10 cellular contexts compared by ENCODE assay signal in genomic region chr5:22852807-22853670, GRCh38. TPM values are rescaled to one million over a fixed set of nuclear protein-coding genes. Genes with fewer than 3 reads are reported as not detected.
DNase-seq lines count a peak whose midpoint lies in the region; ATAC-seq lines count a peak whose summit lies in the region.
"Had no signal": no experiment of that assay in that cellular context is flagged by ENCODE, and none has a peak within 500 bp of the region (broad histone marks: within the 10 kb centered on the region; RNA-seq: fewer than 3 reads in every experiment).

Gene CDH12, minus strand, starts transcription at chr5:22853344.

- H3K4me1 ChIP-seq in right cardiac atrium (ENCODE audit: control insufficient read depth, insufficient read depth, low read length), result no peaks in the 10 kb centered on the region

- peaks cover 2% of the 10 kb centered on the region for H3K9me3 Mint-ChIP-seq in activated CD4-positive, alpha-beta T cell treated with anti-CD3 and anti-CD28 coated beads for 36 hours (ENCODE audit: low read depth)
- no peaks in the 10 kb centered on the region for H3K9me3 Mint-ChIP-seq in stimulated activated memory B cell treated with anti-CD40 and anti-IgM and Interleukin-4, amounts not matched to agents 10 μg/mL and 1 μg/mL and 100 μg/mL, for 72 hours

- CTCF ChIA-PET in activated CD4-positive, alpha-beta T cell treated with anti-CD3 and anti-CD28 coated beads for 36 hours (lab: Charles Lee), result no interaction called here

- peaks cover 9% of the 10 kb centered on the region for H3K27me3 Mint-ChIP-seq in activated CD4-positive, alpha-beta T cell treated with anti-CD3 and anti-CD28 coated beads for 36 hours
- peaks cover 4% of the 10 kb centered on the region for H3K27me3 Mint-ChIP-seq in stimulated activated memory B cell treated with anti-CD40 and anti-IgM and Interleukin-4, amounts not matched to agents 10 μg/mL and 1 μg/mL and 100 μg/mL, for 72 hours

- no peaks in the 10 kb centered on the region for H3K9me3 ChIP-seq in right cardiac atrium (ENCODE audit: control insufficient read depth, low read length)

- POLR2A ChIA-PET in activated CD4-positive, alpha-beta T cell treated with anti-CD3 and anti-CD28 coated beads for 36 hours (lab: Charles Lee), result no interaction called here

- no peaks in the 10 kb centered on the region for H3K36me3 Mint-ChIP-seq in activated CD4-positive, alpha-beta T cell treated with anti-CD3 and anti-CD28 coated beads for 36 hours (ENCODE audit: low read depth)
- no peaks in the 10 kb centered on the region for H3K36me3 Mint-ChIP-seq in stimulated activated memory B cell treated with anti-CD40 and anti-IgM and Interleukin-4, amounts not matched to agents 10 μg/mL and 1 μg/mL and 100 μg/mL, for 72 hours

- peaks cover 7% of the 10 kb centered on the region for H3K4me1 Mint-ChIP-seq in activated CD4-positive, alpha-beta T cell treated with anti-CD3 and anti-CD28 coated beads for 36 hours
- peaks cover 15% of the 10 kb centered on the region for H3K4me1 Mint-ChIP-seq in stimulated activated memory B cell treated with anti-CD40 and anti-IgM and Interleukin-4, amounts not matched to agents 10 μg/mL and 1 μg/mL and 100 μg/mL, for 72 hours

- DNase-seq in activated CD4-positive, alpha-beta T cell treated with anti-CD3 and anti-CD28 coated beads for 36 hours, result peak; percentile 10
- no peak for DNase-seq in activated CD4-positive, alpha-beta T cell treated with anti-CD3 and anti-CD28 coated beads, Interleukin-2, amount 50 U/mL, for 4 hours
- peak; percentile 6 for DNase-seq in HuH-7 (ENCODE audit: low spot score)
- peak; percentile 11 for DNase-seq in SKM-1 treated with dmso at 0.1 percent for 144 hours (lab: John Stamatoyannopoulos, UW; ENCODE audit: unreplicated experiment)
- peak in 1 of 3 donors; percentile 28 for DNase-seq in right cardiac atrium
- no peak for DNase-seq in KG1 (lab: John Stamatoyannopoulos, UW)

- peak within 1 kb of the TSS; percentile 63 for H3K4me3 Mint-ChIP-seq in activated CD4-positive, alpha-beta T cell treated with anti-CD3 and anti-CD28 coated beads for 36 hours
- H3K4me3 Mint-ChIP-seq in stimulated activated memory B cell treated with anti-CD40 and anti-IgM and Interleukin-4, amounts not matched to agents 10 μg/mL and 1 μg/mL and 100 μg/mL, for 72 hours, result peak within 1 kb of the TSS; percentile 72

- no peaks in the 10 kb centered on the region for H3K27me3 ChIP-seq in right cardiac atrium (ENCODE audit: control insufficient read depth, insufficient read depth)

- no peak for ATAC-seq in activated CD4-positive, alpha-beta T cell treated with anti-CD3 and anti-CD28 coated beads for 36 hours
- ATAC-seq in right cardiac atrium (no peak), HG03460 (IDR thresholded peaks at IDR 0.05; ENCODE audit: unreplicated experiment) (no peak)
- ATAC-seq in stimulated activated memory B cell treated with anti-CD40 and anti-IgM and Interleukin-4, amounts not matched to agents 10 μg/mL and 1 μg/mL and 100 μg/mL, for 72 hours, result peak; percentile 71

- intact Hi-C loops in activated CD4-positive, alpha-beta T cell treated with anti-CD3 and anti-CD28 coated beads for 36 hours (cut with DNase I, micrococcal nuclease), result no loop called here
- intact Hi-C loops in right cardiac atrium (cut with DNase I), result no loop called here

- no peak within 1 kb of the TSS for H3K27ac Mint-ChIP-seq in activated CD4-positive, alpha-beta T cell treated with anti-CD3 and anti-CD28 coated beads for 36 hours
- no peak within 1 kb of the TSS for H3K27ac Mint-ChIP-seq in stimulated activated memory B cell treated with anti-CD40 and anti-IgM and Interleukin-4, amounts not matched to agents 10 μg/mL and 1 μg/mL and 100 μg/mL, for 72 hours

- peak within 1 kb of the TSS; percentile 37 for H3K4me3 ChIP-seq in right cardiac atrium (ENCODE audit: low read length)

- WGBS in right cardiac atrium, result 2% methylated on average over 31 of the region's 31 CpGs

- no peak within 1 kb of the TSS for H3K27ac ChIP-seq in right cardiac atrium (ENCODE audit: low read length)
- H3K27ac ChIP-seq: C4-2B had no signal

RNA-seq across cellular contexts. Expression of gene CDH12, which starts in this region (rescaled TPM):
- total RNA-seq in activated CD4-positive, alpha-beta T cell treated with anti-CD3 and anti-CD28 coated beads for 36 hours, result not detected
- not detected for total RNA-seq in right cardiac atrium
- not detected for polyA plus RNA-seq in right cardiac atrium
- total RNA-seq: pulmonary artery endothelial cell had no signal

Comparison
In these comparisons a context has a peak if more than half of its experiments do, and no peak if none do; other contexts are left out.
1. Peak in DNase-seq in activated CD4-positive, alpha-beta T cell treated with anti-CD3 and anti-CD28 coated beads for 36 hours; RNA of the gene not detected or under 1 TPM.
2. DNase-seq: peak in HuH-7 (single experiment) and SKM-1 treated with dmso at 0.1 percent for 144 hours (single experiment); none in activated CD4-positive, alpha-beta T cell treated with anti-CD3 and anti-CD28 coated beads, Interleukin-2, amount 50 U/mL, for 4 hours (0 of 2) and KG1 (single experiment).